ENCODE assay signal across 1 cellular context in the genomic region with DNA sequence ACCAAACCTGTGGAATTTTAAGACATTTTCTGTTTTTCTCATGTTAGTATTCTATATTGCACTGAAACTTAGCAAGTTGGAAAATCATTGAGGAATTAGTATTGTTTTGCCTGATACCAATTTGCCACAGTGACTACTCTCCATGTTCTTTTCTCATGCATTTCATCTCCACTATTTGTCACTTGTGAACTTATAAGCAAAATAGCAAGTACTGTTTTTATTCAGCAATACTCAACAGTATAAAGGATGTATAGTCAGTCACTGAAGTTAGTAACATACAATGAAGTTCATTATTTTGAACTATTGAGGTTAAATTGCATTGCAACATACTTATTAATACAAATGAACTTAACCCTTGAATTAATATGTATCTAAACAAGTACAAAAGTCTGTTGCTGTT.
TF ChIP-seq lines count a peak whose summit lies in the region.

No MANE protein-coding gene starts in this region.

TF ChIP-seq in HepG2, 621 proteins besides CTCF, POLR2A, EP300 and RAD21:
- TF ChIP-seq, protein P1, sequence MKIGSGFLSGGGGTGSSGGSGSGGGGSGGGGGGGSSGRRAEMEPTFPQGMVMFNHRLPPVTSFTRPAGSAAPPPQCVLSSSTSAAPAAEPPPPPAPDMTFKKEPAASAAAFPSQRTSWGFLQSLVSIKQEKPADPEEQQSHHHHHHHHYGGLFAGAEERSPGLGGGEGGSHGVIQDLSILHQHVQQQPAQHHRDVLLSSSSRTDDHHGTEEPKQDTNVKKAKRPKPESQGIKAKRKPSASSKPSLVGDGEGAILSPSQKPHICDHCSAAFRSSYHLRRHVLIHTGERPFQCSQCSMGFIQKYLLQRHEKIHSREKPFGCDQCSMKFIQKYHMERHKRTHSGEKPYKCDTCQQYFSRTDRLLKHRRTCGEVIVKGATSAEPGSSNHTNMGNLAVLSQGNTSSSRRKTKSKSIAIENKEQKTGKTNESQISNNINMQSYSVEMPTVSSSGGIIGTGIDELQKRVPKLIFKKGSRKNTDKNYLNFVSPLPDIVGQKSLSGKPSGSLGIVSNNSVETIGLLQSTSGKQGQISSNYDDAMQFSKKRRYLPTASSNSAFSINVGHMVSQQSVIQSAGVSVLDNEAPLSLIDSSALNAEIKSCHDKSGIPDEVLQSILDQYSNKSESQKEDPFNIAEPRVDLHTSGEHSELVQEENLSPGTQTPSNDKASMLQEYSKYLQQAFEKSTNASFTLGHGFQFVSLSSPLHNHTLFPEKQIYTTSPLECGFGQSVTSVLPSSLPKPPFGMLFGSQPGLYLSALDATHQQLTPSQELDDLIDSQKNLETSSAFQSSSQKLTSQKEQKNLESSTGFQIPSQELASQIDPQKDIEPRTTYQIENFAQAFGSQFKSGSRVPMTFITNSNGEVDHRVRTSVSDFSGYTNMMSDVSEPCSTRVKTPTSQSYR (CRISPR knock-in tag; IDR thresholded peaks at IDR 0.05; ENCODE audit: borderline replicate concordance), result no peak
- 0 out of 2 replicates have a peak, but pooled peaks have one; percentile 28 for TF ChIP-seq CEBPB (IDR thresholded peaks at IDR 0.05; ENCODE audit: borderline replicate concordance, low read depth, low read length)
- no peak for TF ChIP-seq ZNF616 (CRISPR knock-in tag; IDR thresholded peaks at IDR 0.05; ENCODE audit: low read depth)
